ENCODE assay signal across 8 cellular contexts in genomic region chr9:136631038-136632000, GRCh38. TPM values are rescaled to one million over a fixed set of nuclear protein-coding genes. Genes with fewer than 3 reads are reported as not detected.
A peak's percentile ranks its signal among the peaks of the same experiment; 100 is the strongest.
DNase-seq lines count a peak whose midpoint lies in the region; ATAC-seq, FAIRE-seq and TF ChIP-seq lines count a peak whose summit lies in the region.

No MANE protein-coding gene starts in this region.

- no peak for TF ChIP-seq EP300 in suprapubic skin (IDR thresholded peaks at IDR 0.05)

- H3K36me3 ChIP-seq in Caco-2 (ENCODE audit: control insufficient read depth, insufficient read depth, low read length), result no peaks in the 10 kb centered on the region
- H3K36me3 ChIP-seq in suprapubic skin, result no peaks in the 10 kb centered on the region

- H3K27ac ChIP-seq in suprapubic skin, result no peak overlapping the region

- POLR2A ChIA-PET in Caco-2 (lab: Charles Lee), result no interaction called here

- no peaks in the 10 kb centered on the region for H3K27me3 ChIP-seq in Caco-2 (replicated peaks; ENCODE audit: control insufficient read depth, insufficient read depth, low read length)
- H3K27me3 ChIP-seq in suprapubic skin, result peaks cover 6% of the 10 kb centered on the region

- in situ Hi-C loops in KBM-7 (cut with MboI; ENCODE audit: low pct_unique_long_range_greater_than_20kb, low sequenced_read_pairs), result no loop called here

- H3K27ac Mint-ChIP-seq in Caco-2 (ENCODE audit: unreplicated experiment), result no peak overlapping the region

- peak; percentile 81 to 85 for DNase-seq in Caco-2
- peak; percentile 89 for DNase-seq in KBM-7
- DNase-seq in RCC 7860 (ENCODE audit: low spot score), result peak; percentile 68
- peak; percentile 69 for DNase-seq in activated T-helper 1 cell treated with Interleukin-2 at 50 U/mL for 16 hours (ENCODE audit: low read depth)
- DNase-seq in fibroblast of peridontal ligament (ENCODE audit: extremely low read depth), result peak; percentile 83
- DNase-seq in occipital lobe (lab: John Stamatoyannopoulos, UW), result peak; percentile 22
- peak in 1 of 2 donors; percentile 84 for DNase-seq in suprapubic skin (ENCODE audit: low spot score in 2 of 2)

- no TSS peak for BruUV-seq in Caco-2 (replicated peaks; lab: Mats Ljungman, UMichigan)

- H3K4me1 Mint-ChIP-seq in Caco-2 (ENCODE audit: low read depth, unreplicated experiment), result peaks cover 5% of the 10 kb centered on the region

- no peak for ATAC-seq in GM18517 (IDR thresholded peaks at IDR 0.05; ENCODE audit: unreplicated experiment)

- 46% methylated on average over 31 of the region's 31 CpGs for WGBS in suprapubic skin

- no peak for TF ChIP-seq POLR2A in suprapubic skin (IDR thresholded peaks at IDR 0.05)

- H3K9me3 ChIP-seq in Caco-2 (no peaks in the 10 kb centered on the region), suprapubic skin (no peaks in the 10 kb centered on the region)

- FAIRE-seq in RCC 7860 (lab: Jason Lieb, UNC), result no peak

- H3K36me3 Mint-ChIP-seq in Caco-2 (ENCODE audit: insufficient read depth, unreplicated experiment), result peaks cover 8% of the 10 kb centered on the region

- no peak overlapping the region for H3K4me3 ChIP-seq in Caco-2 (ENCODE audit: low read depth, low read length)
- no peak overlapping the region for H3K4me3 ChIP-seq in suprapubic skin

- H3K9me3 Mint-ChIP-seq in Caco-2 (ENCODE audit: unreplicated experiment), result no peaks in the 10 kb centered on the region

- CTCF ChIA-PET in Caco-2 (lab: Charles Lee), result interaction anchor here (1.0 to 1.5 kb wide), 4 partner anchors 143 to 268 kb away, joined by 4 to 20 read pairs (median 10); partner anchors contain the start of gene DNLZ

- H3K4me1 ChIP-seq in Caco-2 (peaks cover 16% of the 10 kb centered on the region), suprapubic skin (peaks cover 47% of the 10 kb centered on the region)

- intact Hi-C loops in Caco-2 (cut with micrococcal nuclease; ENCODE audit: unreplicated experiment), result loop anchor here (1.0 to 5.0 kb wide), 2 partner anchors 61 to 146 kb away; no protein-coding TSS in a partner anchor

- H3K4me3 Mint-ChIP-seq in Caco-2 (ENCODE audit: unreplicated experiment), result no peak overlapping the region

- TF ChIP-seq CTCF in Caco-2 (IDR thresholded peaks at IDR 0.05; ENCODE audit: insufficient read depth in 1 of 2, low read depth in 1 of 2, low read length in 1 of 2, severe bottlenecking in 1 of 2, unreplicated experiment in 1 of 2) (peak; percentile 79 to 84), suprapubic skin (IDR thresholded peaks at IDR 0.05) (peak; percentile 77 to 84)

- H3K27me3 Mint-ChIP-seq in Caco-2 (ENCODE audit: insufficient read depth, unreplicated experiment), result peaks cover 14% of the 10 kb centered on the region

RNA-seq across cellular contexts. Expression of gene EGFL7, which starts 31.4 kb away (rescaled TPM):
- total RNA-seq in Caco-2 (2022) (30.2 and 30.4 TPM in 2 replicates), occipital lobe (13.7 TPM), suprapubic skin (10 to 100 TPM; 12.2 to 49.6 (median 28.6) TPM)

RNA-seq across cellular contexts. Expression of gene AGPAT2, which starts 55.9 kb away (rescaled TPM):
- total RNA-seq in Caco-2 (2022) (68.7 and 77.1 TPM in 2 replicates), occipital lobe (2.2 TPM), suprapubic skin (10 to 100 TPM; 43.5 to 73.2 (median 63.5) TPM)

Comparison
In these comparisons a context has a peak if more than half of its experiments do, and no peak if none do; other contexts are left out.
1. RNA of gene AGPAT2, which starts 55.9 kb away (total RNA-seq): 68.7 to 77.1 TPM in Caco-2 and 43.5 to 73.2 TPM in suprapubic skin; 2.2 TPM in occipital lobe (single experiment); every median in the first group is over 10 times any median in the second.